In genomic region chr16:76125871-76126270, GRCh38 we compare ENCODE assay signal across 22 cellular contexts.
A peak's percentile ranks its signal among the peaks of the same experiment; 100 is the strongest.
DNase-seq lines count a peak whose midpoint lies in the region; FAIRE-seq and TF ChIP-seq lines count a peak whose summit lies in the region.
"Had no signal": no experiment of that assay in that cellular context is flagged by ENCODE, and none has a peak within 500 bp of the region (broad histone marks: within the 10 kb centered on the region; RNA-seq: fewer than 3 reads in every experiment).

No MANE protein-coding gene starts in this region.

- no peak for TF ChIP-seq POLR2A in GM12891 (IDR thresholded peaks at IDR 0.05; ENCODE audit: low read depth, low read length)

- no peak overlapping the region for H3K27ac Mint-ChIP-seq in activated naive CD8-positive, alpha-beta T cell treated with anti-CD3 and anti-CD28 coated beads for 36 hours
- H3K27ac Mint-ChIP-seq: CD4-positive, CD25-positive, alpha-beta regulatory T cell; IgD-negative memory B cell had no signal

- H3K4me3 ChIP-seq in epithelial cell of esophagus (ENCODE audit: low read length) = no peak overlapping the region
- H3K4me3 ChIP-seq: GM12878, GM23248, HAP-1 had no signal

- FAIRE-seq in GM12891 (lab: Jason Lieb, UNC) = no peak
- FAIRE-seq: GM12878, GM19239, HepG2, HTR-8/SVneo had no signal

- peak; percentile 2 for DNase-seq in HS-5 (ENCODE audit: low read depth)
- peak; percentile 3 for DNase-seq in RWPE1 (ENCODE audit: low spot score)
- DNase-seq in epithelial cell of esophagus (ENCODE audit: low read depth) = peak; percentile 94
- DNase-seq in cerebellum (ENCODE audit: low spot score) = no peak
- DNase-seq in GM12891 (ENCODE audit: insufficient read length, low spot score) = no peak
- DNase-seq in activated naive CD8-positive, alpha-beta T cell treated with anti-CD3 and anti-CD28 coated beads for 36 hours = no peak
- DNase-seq: BE2C; C1 segment of cervical spinal cord; CD4-positive, CD25-positive, alpha-beta regulatory T cell; CD8-positive, alpha-beta memory T cell; COR-L47; DMS 273 treated with DMSO at 0.1 percent for 48 hours; DMS53; DND-41; EL; GM23248 had no signal

- TF ChIP-seq CTCF in RWPE1 (conservative IDR thresholded peaks at IDR 0.05; ENCODE audit: low read depth) (no peak), epithelial cell of esophagus (IDR thresholded peaks at IDR 0.05; ENCODE audit: insufficient read depth, low read depth, low read length, missing control alignments) (no peak)

- no peaks in the 10 kb centered on the region for H3K27me3 Mint-ChIP-seq in activated naive CD8-positive, alpha-beta T cell treated with anti-CD3 and anti-CD28 coated beads for 36 hours
- H3K27me3 Mint-ChIP-seq: CD4-positive, CD25-positive, alpha-beta regulatory T cell; IgD-negative memory B cell had no signal

- H3K9me3 Mint-ChIP-seq in activated naive CD8-positive, alpha-beta T cell treated with anti-CD3 and anti-CD28 coated beads for 36 hours = peaks cover 2% of the 10 kb centered on the region

- no peaks in the 10 kb centered on the region for H3K36me3 Mint-ChIP-seq in activated naive CD8-positive, alpha-beta T cell treated with anti-CD3 and anti-CD28 coated beads for 36 hours
- H3K36me3 Mint-ChIP-seq: CD4-positive, CD25-positive, alpha-beta regulatory T cell; CD8-positive, alpha-beta memory T cell had no signal

- H3K4me3 Mint-ChIP-seq in activated naive CD8-positive, alpha-beta T cell treated with anti-CD3 and anti-CD28 coated beads for 36 hours = no peak overlapping the region
- H3K4me3 Mint-ChIP-seq: CD4-positive, CD25-positive, alpha-beta regulatory T cell; CD8-positive, alpha-beta memory T cell; IgD-negative memory B cell had no signal

- CTCF ChIA-PET in RWPE1 (lab: Yijun Ruan, JAX) = no interaction called here

- no peak overlapping the region for H3K27ac ChIP-seq in RWPE1
- H3K27ac ChIP-seq: GM23248 had no signal

- POLR2A ChIA-PET in RWPE1 (lab: Yijun Ruan, JAX; ENCODE audit: low non-redundant PET) = no interaction called here

- H3K4me1 Mint-ChIP-seq in activated naive CD8-positive, alpha-beta T cell treated with anti-CD3 and anti-CD28 coated beads for 36 hours = no peaks in the 10 kb centered on the region
- H3K4me1 Mint-ChIP-seq: CD4-positive, CD25-positive, alpha-beta regulatory T cell; CD8-positive, alpha-beta memory T cell; IgD-negative memory B cell had no signal

TF ChIP-seq in GM12891, 5 proteins besides CTCF, POLR2A, EP300 and RAD21:
- no peak for TF ChIP-seq POLR2AphosphoS5 (IDR thresholded peaks at IDR 0.05; ENCODE audit: low read depth, low read length)

Comparison
In these comparisons a context has a peak if more than half of its experiments do, and no peak if none do; other contexts are left out.
1. DNase-seq: peak in HS-5 (single experiment), RWPE1 (single experiment) and epithelial cell of esophagus (single experiment); none in cerebellum (single experiment), GM12891 (single experiment) and activated naive CD8-positive, alpha-beta T cell treated with anti-CD3 and anti-CD28 coated beads for 36 hours (single experiment).